ENCODE assay signal across 1 cellular context in the genomic region with DNA sequence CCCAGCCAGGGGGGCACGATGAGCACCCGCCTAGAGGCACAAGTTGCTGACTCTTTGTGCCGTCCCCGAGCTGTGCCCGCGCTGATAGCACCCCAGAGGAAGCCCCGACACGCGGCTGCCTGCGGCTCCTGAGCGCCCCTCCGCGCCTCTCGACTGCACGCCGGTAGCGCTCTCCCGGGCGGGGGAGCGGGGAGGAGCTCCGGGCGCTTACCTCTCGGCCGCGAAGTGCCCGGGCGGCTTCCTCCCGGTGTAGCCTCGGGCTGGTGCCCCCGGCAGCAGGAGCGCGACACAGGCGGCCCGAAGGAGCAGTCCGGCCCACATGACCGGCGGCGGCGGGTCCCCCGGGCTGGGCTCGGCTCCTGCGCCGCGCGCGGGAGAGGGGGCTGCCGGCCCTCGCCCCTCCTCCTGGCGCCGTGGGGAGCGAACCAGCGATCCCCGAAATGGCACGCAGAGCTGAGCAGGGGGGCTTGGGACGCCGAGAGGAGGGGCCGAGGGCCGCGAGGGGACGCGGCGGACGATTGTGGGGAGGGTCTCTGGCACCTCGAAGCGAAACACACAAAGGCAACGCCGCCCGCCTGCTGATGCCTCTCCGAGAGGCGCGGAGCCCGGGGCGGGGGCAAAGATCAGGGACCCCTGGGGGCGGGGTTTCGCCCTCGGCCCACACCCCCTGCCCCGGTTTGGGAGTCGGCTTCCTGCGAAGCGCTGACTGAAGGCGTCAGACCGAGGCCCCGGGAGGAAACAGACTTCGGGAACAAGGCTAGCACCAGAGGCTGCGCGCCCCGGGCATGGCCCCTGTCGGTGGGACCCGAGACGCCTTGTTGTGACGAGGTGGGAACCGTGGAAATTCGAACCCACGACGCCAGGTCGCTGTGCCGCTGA.
TF ChIP-seq lines count a peak whose summit lies in the region.

A gene with protein sequence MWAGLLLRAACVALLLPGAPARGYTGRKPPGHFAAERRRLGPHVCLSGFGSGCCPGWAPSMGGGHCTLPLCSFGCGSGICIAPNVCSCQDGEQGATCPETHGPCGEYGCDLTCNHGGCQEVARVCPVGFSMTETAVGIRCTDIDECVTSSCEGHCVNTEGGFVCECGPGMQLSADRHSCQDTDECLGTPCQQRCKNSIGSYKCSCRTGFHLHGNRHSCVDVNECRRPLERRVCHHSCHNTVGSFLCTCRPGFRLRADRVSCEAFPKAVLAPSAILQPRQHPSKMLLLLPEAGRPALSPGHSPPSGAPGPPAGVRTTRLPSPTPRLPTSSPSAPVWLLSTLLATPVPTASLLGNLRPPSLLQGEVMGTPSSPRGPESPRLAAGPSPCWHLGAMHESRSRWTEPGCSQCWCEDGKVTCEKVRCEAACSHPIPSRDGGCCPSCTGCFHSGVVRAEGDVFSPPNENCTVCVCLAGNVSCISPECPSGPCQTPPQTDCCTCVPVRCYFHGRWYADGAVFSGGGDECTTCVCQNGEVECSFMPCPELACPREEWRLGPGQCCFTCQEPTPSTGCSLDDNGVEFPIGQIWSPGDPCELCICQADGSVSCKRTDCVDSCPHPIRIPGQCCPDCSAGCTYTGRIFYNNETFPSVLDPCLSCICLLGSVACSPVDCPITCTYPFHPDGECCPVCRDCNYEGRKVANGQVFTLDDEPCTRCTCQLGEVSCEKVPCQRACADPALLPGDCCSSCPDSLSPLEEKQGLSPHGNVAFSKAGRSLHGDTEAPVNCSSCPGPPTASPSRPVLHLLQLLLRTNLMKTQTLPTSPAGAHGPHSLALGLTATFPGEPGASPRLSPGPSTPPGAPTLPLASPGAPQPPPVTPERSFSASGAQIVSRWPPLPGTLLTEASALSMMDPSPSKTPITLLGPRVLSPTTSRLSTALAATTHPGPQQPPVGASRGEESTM (minus strand): TSS at position 600 of the 879 bp plus-strand sequence. CDS start 279 bp downstream, at position 321.

TF ChIP-seq in HepG2, 621 proteins besides CTCF, POLR2A, EP300 and RAD21 (continued from another document and continues in another):
- TF ChIP-seq, protein P1, sequence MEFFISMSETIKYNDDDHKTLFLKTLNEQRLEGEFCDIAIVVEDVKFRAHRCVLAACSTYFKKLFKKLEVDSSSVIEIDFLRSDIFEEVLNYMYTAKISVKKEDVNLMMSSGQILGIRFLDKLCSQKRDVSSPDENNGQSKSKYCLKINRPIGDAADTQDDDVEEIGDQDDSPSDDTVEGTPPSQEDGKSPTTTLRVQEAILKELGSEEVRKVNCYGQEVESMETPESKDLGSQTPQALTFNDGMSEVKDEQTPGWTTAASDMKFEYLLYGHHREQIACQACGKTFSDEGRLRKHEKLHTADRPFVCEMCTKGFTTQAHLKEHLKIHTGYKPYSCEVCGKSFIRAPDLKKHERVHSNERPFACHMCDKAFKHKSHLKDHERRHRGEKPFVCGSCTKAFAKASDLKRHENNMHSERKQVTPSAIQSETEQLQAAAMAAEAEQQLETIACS (CRISPR knock-in tag; IDR thresholded peaks at IDR 0.05), result no peak
- TF ChIP-seq ELF3 (CRISPR knock-in tag; IDR thresholded peaks at IDR 0.05) (peak; percentile 35), ZNF383 (CRISPR knock-in tag; IDR thresholded peaks at IDR 0.05; ENCODE audit: borderline replicate concordance) (no peak), TBX2 (CRISPR knock-in tag; IDR thresholded peaks at IDR 0.05; ENCODE audit: borderline replicate concordance) (peak; percentile 51; the same call in 1 of the 2 replicates), ZNF768 (CRISPR knock-in tag; IDR thresholded peaks at IDR 0.05) (peak; percentile 30), ZNF772 (CRISPR knock-in tag; IDR thresholded peaks at IDR 0.05) (peak; percentile 37; the same call in 1 of the 2 replicates), KDM4B (CRISPR knock-in tag; IDR thresholded peaks at IDR 0.05) (0 out of 2 replicates have a peak, but pooled peaks have one; percentile 22), ZSCAN30 (CRISPR knock-in tag; IDR thresholded peaks at IDR 0.05) (no peak), TOPORS (CRISPR knock-in tag; IDR thresholded peaks at IDR 0.05) (no peak), ZNF570 (CRISPR knock-in tag; IDR thresholded peaks at IDR 0.05; ENCODE audit: borderline replicate concordance) (peak; percentile 57; the same call in 1 of the 2 replicates), ZSCAN9 (CRISPR knock-in tag; IDR thresholded peaks at IDR 0.05; ENCODE audit: borderline replicate concordance) (no peak), KLF11 (CRISPR knock-in tag; IDR thresholded peaks at IDR 0.05) (no peak), KLF16 (CRISPR knock-in tag; IDR thresholded peaks at IDR 0.05) (peak in 1 of 2 experiments; percentile 53; a peak in 1 of 4 replicates), ZMYM2 (CRISPR knock-in tag; IDR thresholded peaks at IDR 0.05) (no peak), ZNF780A (CRISPR knock-in tag; IDR thresholded peaks at IDR 0.05) (no peak; the same call in 1 of the 2 replicates), WIZ (CRISPR knock-in tag; IDR thresholded peaks at IDR 0.05) (no peak), ZNF883 (CRISPR knock-in tag; IDR thresholded peaks at IDR 0.05; ENCODE audit: not compliant biosample characterization) (no peak), ZNF674 (CRISPR knock-in tag; IDR thresholded peaks at IDR 0.05; ENCODE audit: low read depth) (no peak), MEF2D (CRISPR knock-in tag; IDR thresholded peaks at IDR 0.05) (0 out of 2 replicates have a peak, but pooled peaks have one; percentile 38), ZNF225 (CRISPR knock-in tag; IDR thresholded peaks at IDR 0.05) (peak; percentile 13; the same call in 1 of the 2 replicates), ZNF839 (CRISPR knock-in tag; IDR thresholded peaks at IDR 0.05; ENCODE audit: borderline replicate concordance) (peak; percentile 84; the same call in 1 of the 2 replicates), ZNF777 (CRISPR knock-in tag; IDR thresholded peaks at IDR 0.05) (peak; percentile 35; the same call in 1 of the 2 replicates), ZNF496 (CRISPR knock-in tag; IDR thresholded peaks at IDR 0.05; ENCODE audit: insufficient replicate concordance) (no peak), ZNF263 (CRISPR knock-in tag; IDR thresholded peaks at IDR 0.05) (peak; percentile 10), SAP130 (CRISPR knock-in tag; IDR thresholded peaks at IDR 0.05; ENCODE audit: low read depth) (peak; percentile 86), ZNF615 (CRISPR knock-in tag; IDR thresholded peaks at IDR 0.05; ENCODE audit: borderline replicate concordance) (no peak), ZNF343 (CRISPR knock-in tag; IDR thresholded peaks at IDR 0.05) (no peak), FOXC1 (CRISPR knock-in tag; IDR thresholded peaks at IDR 0.05; ENCODE audit: borderline replicate concordance) (no peak), ZNF891 (CRISPR knock-in tag; IDR thresholded peaks at IDR 0.05) (peak; percentile 26; the same call in 1 of the 2 replicates), GTF3A (CRISPR knock-in tag; conservative IDR thresholded peaks at IDR 0.05) (no peak), ZNF230 (CRISPR knock-in tag; IDR thresholded peaks at IDR 0.05) (no peak; the same call in 1 of the 2 replicates), ZFP41 (CRISPR knock-in tag; IDR thresholded peaks at IDR 0.05; ENCODE audit: borderline replicate concordance) (no peak), NFIC (IDR thresholded peaks at IDR 0.05; ENCODE audit: low read length) (no peak), CHCHD3 (CRISPR knock-in tag; IDR thresholded peaks at IDR 0.05) (no peak)
- TF ChIP-seq, protein P2, sequence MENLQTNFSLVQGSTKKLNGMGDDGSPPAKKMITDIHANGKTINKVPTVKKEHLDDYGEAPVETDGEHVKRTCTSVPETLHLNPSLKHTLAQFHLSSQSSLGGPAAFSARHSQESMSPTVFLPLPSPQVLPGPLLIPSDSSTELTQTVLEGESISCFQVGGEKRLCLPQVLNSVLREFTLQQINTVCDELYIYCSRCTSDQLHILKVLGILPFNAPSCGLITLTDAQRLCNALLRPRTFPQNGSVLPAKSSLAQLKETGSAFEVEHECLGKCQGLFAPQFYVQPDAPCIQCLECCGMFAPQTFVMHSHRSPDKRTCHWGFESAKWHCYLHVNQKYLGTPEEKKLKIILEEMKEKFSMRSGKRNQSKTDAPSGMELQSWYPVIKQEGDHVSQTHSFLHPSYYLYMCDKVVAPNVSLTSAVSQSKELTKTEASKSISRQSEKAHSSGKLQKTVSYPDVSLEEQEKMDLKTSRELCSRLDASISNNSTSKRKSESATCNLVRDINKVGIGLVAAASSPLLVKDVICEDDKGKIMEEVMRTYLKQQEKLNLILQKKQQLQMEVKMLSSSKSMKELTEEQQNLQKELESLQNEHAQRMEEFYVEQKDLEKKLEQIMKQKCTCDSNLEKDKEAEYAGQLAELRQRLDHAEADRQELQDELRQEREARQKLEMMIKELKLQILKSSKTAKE (CRISPR knock-in tag; IDR thresholded peaks at IDR 0.05; ENCODE audit: borderline replicate concordance), result peak; percentile 32; the same call in 1 of the 2 replicates
- TF ChIP-seq, protein P3, sequence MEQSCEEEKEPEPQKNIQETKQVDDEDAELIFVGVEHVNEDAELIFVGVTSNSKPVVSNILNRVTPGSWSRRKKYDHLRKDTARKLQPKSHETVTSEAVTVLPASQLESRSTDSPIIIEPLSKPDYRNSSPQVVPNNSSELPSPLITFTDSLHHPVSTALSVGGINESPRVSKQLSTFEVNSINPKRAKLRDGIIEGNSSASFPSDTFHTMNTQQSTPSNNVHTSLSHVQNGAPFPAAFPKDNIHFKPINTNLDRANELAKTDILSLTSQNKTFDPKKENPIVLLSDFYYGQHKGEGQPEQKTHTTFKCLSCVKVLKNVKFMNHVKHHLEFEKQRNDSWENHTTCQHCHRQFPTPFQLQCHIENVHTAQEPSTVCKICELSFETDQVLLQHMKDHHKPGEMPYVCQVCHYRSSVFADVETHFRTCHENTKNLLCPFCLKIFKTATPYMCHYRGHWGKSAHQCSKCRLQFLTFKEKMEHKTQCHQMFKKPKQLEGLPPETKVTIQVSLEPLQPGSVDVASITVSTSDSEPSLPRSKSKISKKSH (CRISPR knock-in tag; IDR thresholded peaks at IDR 0.05; ENCODE audit: borderline replicate concordance), result peak; percentile 75; the same call in 1 of the 2 replicates
- TF ChIP-seq, protein P4, sequence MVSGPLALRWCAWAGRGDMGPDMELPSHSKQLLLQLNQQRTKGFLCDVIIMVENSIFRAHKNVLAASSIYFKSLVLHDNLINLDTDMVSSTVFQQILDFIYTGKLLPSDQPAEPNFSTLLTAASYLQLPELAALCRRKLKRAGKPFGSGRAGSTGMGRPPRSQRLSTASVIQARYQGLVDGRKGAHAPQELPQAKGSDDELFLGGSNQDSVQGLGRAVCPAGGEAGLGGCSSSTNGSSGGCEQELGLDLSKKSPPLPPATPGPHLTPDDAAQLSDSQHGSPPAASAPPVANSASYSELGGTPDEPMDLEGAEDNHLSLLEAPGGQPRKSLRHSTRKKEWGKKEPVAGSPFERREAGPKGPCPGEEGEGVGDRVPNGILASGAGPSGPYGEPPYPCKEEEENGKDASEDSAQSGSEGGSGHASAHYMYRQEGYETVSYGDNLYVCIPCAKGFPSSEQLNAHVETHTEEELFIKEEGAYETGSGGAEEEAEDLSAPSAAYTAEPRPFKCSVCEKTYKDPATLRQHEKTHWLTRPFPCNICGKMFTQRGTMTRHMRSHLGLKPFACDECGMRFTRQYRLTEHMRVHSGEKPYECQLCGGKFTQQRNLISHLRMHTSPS (CRISPR knock-in tag; IDR thresholded peaks at IDR 0.05; ENCODE audit: low read depth), result 0 out of 2 replicates have a peak, but pooled peaks have one; percentile 68
- TF ChIP-seq, protein P5, sequence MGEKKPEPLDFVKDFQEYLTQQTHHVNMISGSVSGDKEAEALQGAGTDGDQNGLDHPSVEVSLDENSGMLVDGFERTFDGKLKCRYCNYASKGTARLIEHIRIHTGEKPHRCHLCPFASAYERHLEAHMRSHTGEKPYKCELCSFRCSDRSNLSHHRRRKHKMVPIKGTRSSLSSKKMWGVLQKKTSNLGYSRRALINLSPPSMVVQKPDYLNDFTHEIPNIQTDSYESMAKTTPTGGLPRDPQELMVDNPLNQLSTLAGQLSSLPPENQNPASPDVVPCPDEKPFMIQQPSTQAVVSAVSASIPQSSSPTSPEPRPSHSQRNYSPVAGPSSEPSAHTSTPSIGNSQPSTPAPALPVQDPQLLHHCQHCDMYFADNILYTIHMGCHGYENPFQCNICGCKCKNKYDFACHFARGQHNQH (CRISPR knock-in tag; IDR thresholded peaks at IDR 0.05), result peak; percentile 45
- TF ChIP-seq, protein P6, sequence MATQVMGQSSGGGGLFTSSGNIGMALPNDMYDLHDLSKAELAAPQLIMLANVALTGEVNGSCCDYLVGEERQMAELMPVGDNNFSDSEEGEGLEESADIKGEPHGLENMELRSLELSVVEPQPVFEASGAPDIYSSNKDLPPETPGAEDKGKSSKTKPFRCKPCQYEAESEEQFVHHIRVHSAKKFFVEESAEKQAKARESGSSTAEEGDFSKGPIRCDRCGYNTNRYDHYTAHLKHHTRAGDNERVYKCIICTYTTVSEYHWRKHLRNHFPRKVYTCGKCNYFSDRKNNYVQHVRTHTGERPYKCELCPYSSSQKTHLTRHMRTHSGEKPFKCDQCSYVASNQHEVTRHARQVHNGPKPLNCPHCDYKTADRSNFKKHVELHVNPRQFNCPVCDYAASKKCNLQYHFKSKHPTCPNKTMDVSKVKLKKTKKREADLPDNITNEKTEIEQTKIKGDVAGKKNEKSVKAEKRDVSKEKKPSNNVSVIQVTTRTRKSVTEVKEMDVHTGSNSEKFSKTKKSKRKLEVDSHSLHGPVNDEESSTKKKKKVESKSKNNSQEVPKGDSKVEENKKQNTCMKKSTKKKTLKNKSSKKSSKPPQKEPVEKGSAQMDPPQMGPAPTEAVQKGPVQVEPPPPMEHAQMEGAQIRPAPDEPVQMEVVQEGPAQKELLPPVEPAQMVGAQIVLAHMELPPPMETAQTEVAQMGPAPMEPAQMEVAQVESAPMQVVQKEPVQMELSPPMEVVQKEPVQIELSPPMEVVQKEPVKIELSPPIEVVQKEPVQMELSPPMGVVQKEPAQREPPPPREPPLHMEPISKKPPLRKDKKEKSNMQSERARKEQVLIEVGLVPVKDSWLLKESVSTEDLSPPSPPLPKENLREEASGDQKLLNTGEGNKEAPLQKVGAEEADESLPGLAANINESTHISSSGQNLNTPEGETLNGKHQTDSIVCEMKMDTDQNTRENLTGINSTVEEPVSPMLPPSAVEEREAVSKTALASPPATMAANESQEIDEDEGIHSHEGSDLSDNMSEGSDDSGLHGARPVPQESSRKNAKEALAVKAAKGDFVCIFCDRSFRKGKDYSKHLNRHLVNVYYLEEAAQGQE (IDR thresholded peaks at IDR 0.05; ENCODE audit: borderline replicate concordance in 1 of 2, low read depth in 1 of 2, low read length in 2 of 2), result peak in 1 of 2 experiments; percentile 25; a peak in 1 of 4 replicates
- TF ChIP-seq, protein P7, sequence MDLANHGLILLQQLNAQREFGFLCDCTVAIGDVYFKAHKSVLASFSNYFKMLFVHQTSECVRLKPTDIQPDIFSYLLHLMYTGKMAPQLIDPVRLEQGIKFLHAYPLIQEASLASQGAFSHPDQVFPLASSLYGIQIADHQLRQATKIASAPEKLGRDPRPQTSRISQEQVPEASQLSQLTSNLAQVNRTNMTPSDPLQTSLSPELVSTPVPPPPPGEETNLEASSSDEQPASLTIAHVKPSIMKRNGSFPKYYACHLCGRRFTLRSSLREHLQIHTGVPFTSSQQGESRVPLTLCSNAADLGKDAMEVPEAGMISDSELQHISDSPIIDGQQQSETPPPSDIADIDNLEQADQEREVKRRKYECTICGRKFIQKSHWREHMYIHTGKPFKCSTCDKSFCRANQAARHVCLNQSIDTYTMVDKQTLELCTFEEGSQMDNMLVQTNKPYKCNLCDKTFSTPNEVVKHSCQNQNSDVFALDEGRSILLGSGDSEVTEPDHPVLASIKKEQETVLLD (CRISPR knock-in tag; IDR thresholded peaks at IDR 0.05; ENCODE audit: low read depth), result peak; percentile 72
